In the genomic region with DNA sequence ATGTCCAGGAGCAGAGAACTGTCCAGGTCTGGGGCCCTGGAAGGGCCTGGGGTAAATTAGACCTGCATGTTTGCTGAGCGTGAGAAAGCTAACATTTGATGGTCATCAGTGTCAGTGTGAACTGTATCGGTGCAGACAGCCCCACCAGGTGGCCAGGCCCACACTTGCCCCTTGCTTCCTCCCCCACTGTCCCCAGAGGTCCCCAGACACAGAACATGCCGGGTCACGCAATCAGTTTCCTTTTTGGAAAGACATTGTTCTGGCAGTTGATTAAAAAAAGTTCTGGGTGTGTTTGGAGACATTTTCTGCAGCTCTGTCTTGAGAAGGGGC, we compare ENCODE assay signal across 14 cellular contexts. TPM values are rescaled to one million over a fixed set of nuclear protein-coding genes. Genes with fewer than 3 reads are reported as not detected.
A peak's percentile ranks its signal among the peaks of the same experiment; 100 is the strongest.
DNase-seq lines count a peak whose midpoint lies in the region; ATAC-seq and TF ChIP-seq lines count a peak whose summit lies in the region.
"Had no signal": no experiment of that assay in that cellular context is flagged by ENCODE, and none has a peak within 500 bp of the region (broad histone marks: within the 10 kb centered on the region; RNA-seq: fewer than 3 reads in every experiment).

No MANE protein-coding gene starts in this region.

- no peak for TF ChIP-seq POLR2A in esophagus squamous epithelium (IDR thresholded peaks at IDR 0.05)

- CTCF ChIA-PET in activated CD8-positive, alpha-beta T cell treated with anti-CD3 and anti-CD28 coated beads, Interleukin-2, amount 10 ng/mL, durations not matched to agents 7 days and 5 days (lab: Charles Lee), result interaction anchor here (0.6 to 4.9 kb wide), 16 partner anchors 14 to 164 kb away, joined by 3 to 65 read pairs (median 5); no protein-coding TSS in a partner anchor
- CTCF ChIA-PET in activated CD8-positive, alpha-beta T cell treated with anti-CD3 and anti-CD28 coated beads for 36 hours (lab: Charles Lee), result interaction anchor here (0.6 to 9.8 kb wide), 16 partner anchors 11 to 157 kb away, joined by 3 to 105 read pairs (median 4); no protein-coding TSS in a partner anchor

- H2AFZ ChIP-seq in smooth muscle cell (ENCODE audit: low read depth), result no peak overlapping the region

- POLR2A ChIA-PET in activated CD8-positive, alpha-beta T cell treated with anti-CD3 and anti-CD28 coated beads, Interleukin-2, amount 10 ng/mL, durations not matched to agents 7 days and 5 days (lab: Charles Lee), result no interaction called here
- POLR2A ChIA-PET in activated CD8-positive, alpha-beta T cell treated with anti-CD3 and anti-CD28 coated beads for 36 hours (lab: Charles Lee), result interaction anchor here (1.3 kb wide), 1 partner anchor 59 kb away, joined by 6 read pairs; no protein-coding TSS in a partner anchor

- H3K9me3 ChIP-seq in esophagus squamous epithelium, result no peaks in the 10 kb centered on the region
- H3K9me3 ChIP-seq in smooth muscle cell (replicated peaks; ENCODE audit: low read depth), result no peaks in the 10 kb centered on the region
- H3K9me3 ChIP-seq: SJCRH30 had no signal

- TF ChIP-seq CTCF in activated CD8-positive, alpha-beta T cell treated with anti-CD3 and anti-CD28 coated beads for 36 hours (IDR thresholded peaks at IDR 0.05), result no peak
- TF ChIP-seq CTCF in esophagus squamous epithelium (IDR thresholded peaks at IDR 0.05) (no peak), smooth muscle cell (IDR thresholded peaks at IDR 0.05; ENCODE audit: borderline replicate concordance, insufficient read depth, poor library complexity, severe bottlenecking) (peak; percentile 13)

- 43 to 59% methylated on average over 2 to 3 of the region's 4 CpGs for WGBS in esophagus squamous epithelium, 2 donors
- 85% methylated on average over 4 of the region's 4 CpGs for WGBS in smooth muscle cell (ENCODE audit: low lambda C conversion rate)

- no peak overlapping the region for H3K9ac ChIP-seq in smooth muscle cell (ENCODE audit: low read depth)

- H3K4me1 Mint-ChIP-seq in activated CD8-positive, alpha-beta T cell treated with anti-CD3 and anti-CD28 coated beads, Interleukin-2, amount 10 ng/mL, durations not matched to agents 7 days and 5 days (ENCODE audit: low read depth), result peaks cover 18% of the 10 kb centered on the region
- H3K4me1 Mint-ChIP-seq in activated CD8-positive, alpha-beta T cell treated with anti-CD3 and anti-CD28 coated beads for 36 hours (ENCODE audit: low read depth), result peaks cover 17% of the 10 kb centered on the region

- intact Hi-C loops in activated CD8-positive, alpha-beta T cell treated with anti-CD3 and anti-CD28 coated beads for 36 hours (cut with micrococcal nuclease), result loop anchor here (5.0 kb wide), 1 partner anchor 88 kb away; no protein-coding TSS in a partner anchor
- intact Hi-C loops in esophagus squamous epithelium (cut with DNase I), result no loop called here

- H3K36me3 ChIP-seq in esophagus squamous epithelium (no peaks in the 10 kb centered on the region), smooth muscle cell (ENCODE audit: low read depth) (no peaks in the 10 kb centered on the region)
- H3K36me3 ChIP-seq: SJCRH30 had no signal

- peaks cover 33% of the 10 kb centered on the region for H3K79me2 ChIP-seq in smooth muscle cell (ENCODE audit: low read depth)

- H3K4me1 ChIP-seq in esophagus squamous epithelium (peaks cover 20 to 66% (median 23%) of the 10 kb centered on the region in 3 donors), smooth muscle cell (ENCODE audit: low read depth) (peaks cover 4% of the 10 kb centered on the region)
- H3K4me1 ChIP-seq: foreskin keratinocyte, SJCRH30 had no signal

- no peaks in the 10 kb centered on the region for H3K9me3 Mint-ChIP-seq in activated CD8-positive, alpha-beta T cell treated with anti-CD3 and anti-CD28 coated beads, Interleukin-2, amount 10 ng/mL, durations not matched to agents 7 days and 5 days (ENCODE audit: insufficient read depth)
- no peaks in the 10 kb centered on the region for H3K9me3 Mint-ChIP-seq in activated CD8-positive, alpha-beta T cell treated with anti-CD3 and anti-CD28 coated beads for 36 hours
- H3K9me3 Mint-ChIP-seq: activated naive CD4-positive, alpha-beta T cell treated with anti-CD3 and anti-CD28 coated beads, Interleukin-2, amount 50 U/mL, for 72 hours; natural killer cell had no signal

- peak overlapping the region; percentile 34 for H3K4me3 Mint-ChIP-seq in activated CD8-positive, alpha-beta T cell treated with anti-CD3 and anti-CD28 coated beads, Interleukin-2, amount 10 ng/mL, durations not matched to agents 7 days and 5 days
- H3K4me3 Mint-ChIP-seq in activated CD8-positive, alpha-beta T cell treated with anti-CD3 and anti-CD28 coated beads for 36 hours, result no peak overlapping the region
- H3K4me3 Mint-ChIP-seq: natural killer cell had no signal

- H3K27ac ChIP-seq in esophagus squamous epithelium, result peak overlapping the region in 2 of 4 donors; percentile 57 to 67
- no peak overlapping the region for H3K27ac ChIP-seq in smooth muscle cell (ENCODE audit: low read depth)
- H3K27ac ChIP-seq: foreskin keratinocyte, SJCRH30 had no signal

- peaks cover 37% of the 10 kb centered on the region for H3K27me3 Mint-ChIP-seq in activated CD8-positive, alpha-beta T cell treated with anti-CD3 and anti-CD28 coated beads, Interleukin-2, amount 10 ng/mL, durations not matched to agents 7 days and 5 days (ENCODE audit: low read depth)
- peaks cover 48% of the 10 kb centered on the region for H3K27me3 Mint-ChIP-seq in activated CD8-positive, alpha-beta T cell treated with anti-CD3 and anti-CD28 coated beads for 36 hours

- H3F3A ChIP-seq in smooth muscle cell (ENCODE audit: low read depth), result no peaks in the 10 kb centered on the region

- H3K4me2 ChIP-seq in smooth muscle cell, result peak overlapping the region; percentile 96

- H3K27ac Mint-ChIP-seq in activated CD8-positive, alpha-beta T cell treated with anti-CD3 and anti-CD28 coated beads, Interleukin-2, amount 10 ng/mL, durations not matched to agents 7 days and 5 days, result no peak overlapping the region
- no peak overlapping the region for H3K27ac Mint-ChIP-seq in activated CD8-positive, alpha-beta T cell treated with anti-CD3 and anti-CD28 coated beads for 36 hours
- H3K27ac Mint-ChIP-seq: activated naive CD4-positive, alpha-beta T cell treated with anti-CD3 and anti-CD28 coated beads, Interleukin-2, amount 50 U/mL, for 72 hours; natural killer cell had no signal

- H3K27me3 ChIP-seq in esophagus squamous epithelium (peaks cover 0 to 100% (median 9%) of the 10 kb centered on the region in 4 donors), smooth muscle cell (ENCODE audit: low read depth) (peaks cover 5% of the 10 kb centered on the region)
- H3K27me3 ChIP-seq: SJCRH30 had no signal

- H3K4me3 ChIP-seq in esophagus squamous epithelium, result peak overlapping the region in 3 of 4 donors; percentile 36 to 75 (median 57)
- peak overlapping the region; percentile 62 for H3K4me3 ChIP-seq in smooth muscle cell
- H3K4me3 ChIP-seq: SJCRH30 had no signal

- H4K20me1 ChIP-seq in smooth muscle cell (ENCODE audit: low read depth), result peaks cover 57% of the 10 kb centered on the region

- no peaks in the 10 kb centered on the region for H3K36me3 Mint-ChIP-seq in activated CD8-positive, alpha-beta T cell treated with anti-CD3 and anti-CD28 coated beads, Interleukin-2, amount 10 ng/mL, durations not matched to agents 7 days and 5 days (ENCODE audit: low read depth)
- H3K36me3 Mint-ChIP-seq in activated CD8-positive, alpha-beta T cell treated with anti-CD3 and anti-CD28 coated beads for 36 hours (ENCODE audit: low read depth), result no peaks in the 10 kb centered on the region
- H3K36me3 Mint-ChIP-seq: activated naive CD4-positive, alpha-beta T cell treated with anti-CD3 and anti-CD28 coated beads, Interleukin-2, amount 50 U/mL, for 72 hours; natural killer cell had no signal

- ATAC-seq in activated CD8-positive, alpha-beta T cell treated with anti-CD3 and anti-CD28 coated beads, Interleukin-2, amount 10 ng/mL, durations not matched to agents 7 days and 5 days, result no peak
- no peak for ATAC-seq in activated CD8-positive, alpha-beta T cell treated with anti-CD3 and anti-CD28 coated beads for 36 hours
- ATAC-seq in GM21529 (IDR thresholded peaks at IDR 0.05; ENCODE audit: unreplicated experiment) (no peak), GM21528 (IDR thresholded peaks at IDR 0.05; ENCODE audit: low FRiP score, unreplicated experiment) (no peak)
- ATAC-seq: foreskin keratinocyte, natural killer cell had no signal

- peak; percentile 21 for DNase-seq in activated CD8-positive, alpha-beta T cell treated with anti-CD3 and anti-CD28 coated beads, Interleukin-2, amount 10 ng/mL, durations not matched to agents 7 days and 5 days
- no peak for DNase-seq in activated CD8-positive, alpha-beta T cell treated with anti-CD3 and anti-CD28 coated beads for 36 hours
- peak; percentile 14 for DNase-seq in NCI-H69 (lab: John Stamatoyannopoulos, UW)
- no peak for DNase-seq in esophagus squamous epithelium (lab: John Stamatoyannopoulos, UW)
- DNase-seq in smooth muscle cell (lab: John Stamatoyannopoulos, UW; ENCODE audit: unreplicated experiment), result no peak
- no peak for DNase-seq in stimulated activated CD4-positive, alpha-beta T cell treated with anti-CD3 and anti-CD28 coated beads, Interleukin-2, amount 100 ng/mL, for 48 hours
- DNase-seq: AML-193, foreskin keratinocyte, natural killer cell, NCI-H1092, SJCRH30 had no signal

RNA-seq across cellular contexts. Expression of a gene that starts 1.5 kb away (rescaled TPM):
- total RNA-seq in activated CD8-positive, alpha-beta T cell treated with anti-CD3 and anti-CD28 coated beads, Interleukin-2, amount 10 ng/mL, durations not matched to agents 7 days and 5 days, result 1 to 10 TPM; 1.3 to 3.2 TPM
- total RNA-seq in activated CD8-positive, alpha-beta T cell treated with anti-CD3 and anti-CD28 coated beads for 36 hours, result 1 to 10 TPM; 1.5 to 2.3 TPM
- total RNA-seq in esophagus squamous epithelium (10 to 100 TPM in 1 of 4 donors, 1 to 10 TPM in 3; 1.2 to 11.3 (median 1.5) TPM), smooth muscle cell (31.2 and 32.5 TPM in 2 replicates)
- polyA plus RNA-seq in smooth muscle cell, result 105 and 122 TPM in 2 replicates
- total RNA-seq: natural killer cell, SJCRH30 had no signal
- polyA plus RNA-seq: foreskin keratinocyte had no signal

Comparison
In these comparisons a context has a peak if more than half of its experiments do, and no peak if none do; other contexts are left out.
1. DNase-seq: peak in activated CD8-positive, alpha-beta T cell treated with anti-CD3 and anti-CD28 coated beads, Interleukin-2, amount 10 ng/mL, durations not matched to agents 7 days and 5 days (single experiment) and NCI-H69 (single experiment); none in activated CD8-positive, alpha-beta T cell treated with anti-CD3 and anti-CD28 coated beads for 36 hours (single experiment), esophagus squamous epithelium (single experiment), smooth muscle cell (single experiment) and stimulated activated CD4-positive, alpha-beta T cell treated with anti-CD3 and anti-CD28 coated beads, Interleukin-2, amount 100 ng/mL, for 48 hours (0 of 2).